ENCODE assay signal across 8 cellular contexts in genomic region chr22:19179472-19180048, GRCh38. TPM values are rescaled to one million over a fixed set of nuclear protein-coding genes. Genes with fewer than 3 reads are reported as not detected.
A peak's percentile ranks its signal among the peaks of the same experiment; 100 is the strongest.
DNase-seq lines count a peak whose midpoint lies in the region; ATAC-seq and TF ChIP-seq lines count a peak whose summit lies in the region.

No MANE protein-coding gene starts in this region.

- H3K9me3 ChIP-seq in BLaER1 (no peaks in the 10 kb centered on the region), OCI-LY3 (ENCODE audit: insufficient read depth, low read length) (no peaks in the 10 kb centered on the region), ascending aorta (no peaks in the 10 kb centered on the region), trophoblast cell (ENCODE audit: insufficient read depth, low read depth, low read length) (peaks cover 1% of the 10 kb centered on the region)

- DNase-seq in HuH-7 (ENCODE audit: low spot score): peak; percentile 91
- peak in 1 of 2 donors; percentile 85 for DNase-seq in ascending aorta (ENCODE audit: low spot score in 2 of 2)
- DNase-seq in left ventricle myocardium superior: peak; percentile 82
- DNase-seq in trophoblast cell: peak; percentile 69 to 79

- H3K4me2 ChIP-seq in BLaER1 (peak overlapping the region; percentile 99), OCI-LY3 (ENCODE audit: low read length) (peak overlapping the region; percentile 93), trophoblast cell (ENCODE audit: low read length) (peak overlapping the region; percentile 89)

- H3K79me2 ChIP-seq in OCI-LY3 (ENCODE audit: low read length) (peaks cover 27% of the 10 kb centered on the region), trophoblast cell (ENCODE audit: control insufficient read depth, insufficient read depth, low read length, poor library complexity) (peaks cover 14% of the 10 kb centered on the region)

- H3K9ac ChIP-seq in BLaER1: peak overlapping the region; percentile 98
- H3K9ac ChIP-seq in OCI-LY3 (ENCODE audit: low read length): peak overlapping the region; percentile 66
- no peak overlapping the region for H3K9ac ChIP-seq in trophoblast cell (ENCODE audit: low read length)

- no peak overlapping the region for H2BK120ac ChIP-seq in trophoblast cell (ENCODE audit: insufficient read depth, low read length, poor library complexity)

- no peak overlapping the region for H2AK5ac ChIP-seq in trophoblast cell (ENCODE audit: low read length)

- H3K27me3 ChIP-seq in BLaER1 (no peaks in the 10 kb centered on the region), OCI-LY3 (ENCODE audit: low read depth, low read length) (peaks cover 5% of the 10 kb centered on the region; the same call in 1 of the 2 replicates), ascending aorta (no peaks in the 10 kb centered on the region), trophoblast cell (ENCODE audit: insufficient read depth, low read length) (no peaks in the 10 kb centered on the region)

- H3K4me3 ChIP-seq in BLaER1 (peak overlapping the region; percentile 97), OCI-LY3 (ENCODE audit: low read length) (peak overlapping the region; percentile 90), ascending aorta (peak overlapping the region; percentile 96 to 97), trophoblast cell (ENCODE audit: low read depth, low read length) (no peak overlapping the region)

- H3K14ac ChIP-seq in trophoblast cell (ENCODE audit: low read length): peak overlapping the region; percentile 45

- ATAC-seq in GM18867 (IDR thresholded peaks at IDR 0.05; ENCODE audit: unreplicated experiment): peak; percentile 28
- peak; percentile 79 for ATAC-seq in left ventricle myocardium superior
- no peak for ATAC-seq in HG03025 (IDR thresholded peaks at IDR 0.05; ENCODE audit: low FRiP score, unreplicated experiment)

- peaks cover 59% of the 10 kb centered on the region for H4K20me1 ChIP-seq in BLaER1
- H4K20me1 ChIP-seq in OCI-LY3 (ENCODE audit: insufficient read depth, low read length): 0 out of 2 replicates have a peak, but pooled peaks cover 6% of the 10 kb centered on the region

- H3K27ac ChIP-seq in BLaER1 (peak overlapping the region; percentile 97), OCI-LY3 (ENCODE audit: low read length) (peak overlapping the region; percentile 36), ascending aorta (peak overlapping the region; percentile 79 to 93), trophoblast cell (ENCODE audit: low read depth, low read length) (no peak overlapping the region)

- WGBS in trophoblast cell (ENCODE audit: extremely low coverage, insufficient coverage, insufficient read length): no CpG with 5 or more reads among the region's 16 CpGs

- H2BK5ac ChIP-seq in trophoblast cell (ENCODE audit: low read depth, low read length, poor library complexity): no peak overlapping the region

- intact Hi-C loops in ascending aorta (cut with DNase I): loop anchor here (1.0 to 5.0 kb wide), 3 partner anchors 112 to 538 kb away; partner anchors contain the start of genes CLTCL1 and HIRA
- intact Hi-C loops in left ventricle myocardium superior (cut with micrococcal nuclease): no loop called here

- peak overlapping the region; percentile 37 for H4K8ac ChIP-seq in trophoblast cell (ENCODE audit: low read depth, low read length)

- peak overlapping the region; percentile 94 for H2AFZ ChIP-seq in OCI-LY3 (ENCODE audit: low read depth, low read length)
- H2AFZ ChIP-seq in trophoblast cell (ENCODE audit: insufficient read depth, low read length, poor library complexity): peak overlapping the region; percentile 69

- H3K18ac ChIP-seq in trophoblast cell (ENCODE audit: low read length): no peak overlapping the region

- no peak overlapping the region for H3K4ac ChIP-seq in trophoblast cell (ENCODE audit: low read depth, low read length)

- no peak overlapping the region for H3K23ac ChIP-seq in trophoblast cell (ENCODE audit: low read length)

- TF ChIP-seq CTCF in OCI-LY3 (IDR thresholded peaks at IDR 0.05; ENCODE audit: low read depth, low read length): peak; percentile 89
- TF ChIP-seq CTCF in ascending aorta (IDR thresholded peaks at IDR 0.05): peak; percentile 67 to 71 (median 68)

- no peak overlapping the region for H2BK12ac ChIP-seq in trophoblast cell (ENCODE audit: low read length)

- peaks cover 14% of the 10 kb centered on the region for H3K79me1 ChIP-seq in trophoblast cell (ENCODE audit: low read length)

- H3K4me1 ChIP-seq in BLaER1: peaks cover 59% of the 10 kb centered on the region
- peaks cover 19% of the 10 kb centered on the region for H3K4me1 ChIP-seq in OCI-LY3 (ENCODE audit: low read length)
- peaks cover 6 to 22% of the 10 kb centered on the region in 2 donors for H3K4me1 ChIP-seq in ascending aorta
- peaks cover 26 to 36% of the 10 kb centered on the region in 2 experiments for H3K4me1 ChIP-seq in trophoblast cell (ENCODE audit: control insufficient read depth in 1 of 2, insufficient read depth in 2 of 2, low read length in 2 of 2)

- peaks cover 16% of the 10 kb centered on the region for H3K36me3 ChIP-seq in BLaER1
- peaks cover 5% of the 10 kb centered on the region for H3K36me3 ChIP-seq in OCI-LY3 (replicated peaks; ENCODE audit: low read depth, low read length)
- H3K36me3 ChIP-seq in ascending aorta: peaks cover 0 to 4% of the 10 kb centered on the region in 2 donors
- peaks cover 20 to 22% of the 10 kb centered on the region in 2 experiments for H3K36me3 ChIP-seq in trophoblast cell (ENCODE audit: control insufficient read depth in 1 of 2, insufficient read depth in 2 of 2, low read length in 2 of 2)

- H4K91ac ChIP-seq in trophoblast cell (ENCODE audit: low read depth, low read length): no peak overlapping the region

- no peak overlapping the region for H4K12ac ChIP-seq in trophoblast cell (ENCODE audit: low read depth, low read length)

RNA-seq across cellular contexts. Expression of gene SLC25A1, which starts 1.0 kb away (rescaled TPM):
- total RNA-seq in ascending aorta: 89.3 TPM
- total RNA-seq in left ventricle myocardium superior: 27.8 TPM
- polyA plus RNA-seq in trophoblast cell (2013): 98.4 and 99.2 TPM in 2 replicates

RNA-seq across cellular contexts. Expression of gene GSC2, which starts 29.5 kb away (rescaled TPM):
- total RNA-seq in ascending aorta: not detected
- not detected for total RNA-seq in left ventricle myocardium superior
- polyA plus RNA-seq in trophoblast cell (2013): not detected in 2 replicates

RNA-seq across cellular contexts. Expression of gene ESS2, which starts 35.1 kb away (rescaled TPM):
- total RNA-seq in ascending aorta (30.5 TPM), left ventricle myocardium superior (9.3 TPM)
- polyA plus RNA-seq in trophoblast cell (2013): 10.5 and 10.8 TPM in 2 replicates

RNA-seq across cellular contexts. Expression of gene TSSK2, which starts 48.5 kb away (rescaled TPM):
- total RNA-seq in ascending aorta (not detected), left ventricle myocardium superior (not detected)
- polyA plus RNA-seq in trophoblast cell (2013): not detected in 2 replicates

RNA-seq across cellular contexts. Expression of gene DGCR2, which starts 57.3 kb away (rescaled TPM):
- total RNA-seq in ascending aorta (34.7 TPM), left ventricle myocardium superior (33.1 TPM)
- 38.8 and 39.4 TPM in 2 replicates for polyA plus RNA-seq in trophoblast cell (2013)
